8 cellular contexts compared by ENCODE assay signal in the genomic region with DNA sequence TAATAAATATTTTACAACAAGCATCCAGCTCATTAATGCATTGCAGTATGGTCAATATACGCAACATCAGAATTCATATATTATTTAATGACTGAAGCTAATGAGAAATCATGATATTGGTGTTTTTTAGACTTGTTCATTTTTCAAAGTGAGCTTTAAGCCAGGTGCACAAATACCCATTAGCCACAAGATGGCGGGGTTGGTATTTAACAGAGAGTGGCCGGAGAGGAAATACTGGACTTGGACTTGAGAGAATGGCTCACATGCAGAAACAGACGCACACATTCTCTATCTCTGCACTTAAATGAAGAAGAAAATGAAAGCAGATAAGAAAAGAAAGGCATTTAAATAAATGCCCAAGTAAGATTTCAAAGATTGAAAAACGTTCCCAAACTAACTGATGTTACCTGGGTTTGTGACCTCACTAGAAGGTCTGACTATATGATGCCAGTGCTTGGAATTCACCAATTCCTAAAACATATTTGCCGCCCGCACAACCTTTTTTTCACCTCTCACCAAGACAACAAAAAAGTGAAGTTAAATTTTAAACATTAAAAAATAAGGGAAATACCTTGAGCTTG. TPM values are rescaled to one million over a fixed set of nuclear protein-coding genes. Genes with fewer than 3 reads are reported as not detected.
DNase-seq lines count a peak whose midpoint lies in the region; ATAC-seq and TF ChIP-seq lines count a peak whose summit lies in the region.

No MANE protein-coding gene starts in this region.

- H3K36me3 ChIP-seq in Panc1 (ENCODE audit: control insufficient read depth, insufficient read depth, low read length), result no peaks in the 10 kb centered on the region

- intact Hi-C loops in activated CD4-positive, alpha-beta T cell treated with anti-CD3 and anti-CD28 coated beads for 36 hours (cut with DNase I, micrococcal nuclease), result loop anchor here (1.0 to 5.0 kb wide), 3 partner anchors 798 to 1090 kb away; no protein-coding TSS in a partner anchor
- intact Hi-C loops in Panc1 (cut with micrococcal nuclease; ENCODE audit: unreplicated experiment), result loop anchor here (5.0 kb wide), 2 partner anchors 797 to 1072 kb away; no protein-coding TSS in a partner anchor

- in situ Hi-C loops in Panc1 (cut with HindIII; ENCODE audit: low pct_unique_long_range_greater_than_20kb, low sequenced_read_pairs), result no loop called here

- H3K4me3 Mint-ChIP-seq in activated CD4-positive, alpha-beta T cell treated with anti-CD3 and anti-CD28 coated beads for 36 hours, result no peak overlapping the region

- H3K27ac Mint-ChIP-seq in activated CD4-positive, alpha-beta T cell treated with anti-CD3 and anti-CD28 coated beads for 36 hours, result no peak overlapping the region

- no peaks in the 10 kb centered on the region for H3K36me3 Mint-ChIP-seq in activated CD4-positive, alpha-beta T cell treated with anti-CD3 and anti-CD28 coated beads for 36 hours (ENCODE audit: low read depth)

- no peaks in the 10 kb centered on the region for H3K9me3 Mint-ChIP-seq in activated CD4-positive, alpha-beta T cell treated with anti-CD3 and anti-CD28 coated beads for 36 hours (ENCODE audit: low read depth)

- peak; percentile 53 for DNase-seq in activated CD4-positive, alpha-beta T cell treated with anti-CD3 and anti-CD28 coated beads for 36 hours
- DNase-seq in activated CD4-positive, alpha-beta T cell treated with anti-CD3 and anti-CD28 coated beads, Interleukin-2, amount 50 U/mL, for 1 hour, result no peak
- DNase-seq in HK-2 (ENCODE audit: unreplicated experiment) (peak; percentile 18), Panc1 (ENCODE audit: low read depth, low spot score) (peak; percentile 33), dermis microvascular lymphatic vessel endothelial cell (ENCODE audit: low read depth in 2 of 2) (peak; percentile 36 to 66), medulla oblongata (ENCODE audit: extremely low spot score) (peak; percentile 92), epidermal melanocyte (ENCODE audit: insufficient read length, low spot score) (no peak)

- no peaks in the 10 kb centered on the region for H3K9me3 ChIP-seq in Panc1 (ENCODE audit: control insufficient read depth, insufficient read depth, low read depth, low read length)

- no peak overlapping the region for H3K4me3 ChIP-seq in Panc1 (ENCODE audit: low read depth in 2 of 2, low read length in 2 of 2)

- no peak for ATAC-seq in activated CD4-positive, alpha-beta T cell treated with anti-CD3 and anti-CD28 coated beads for 36 hours
- ATAC-seq in GM21423 (IDR thresholded peaks at IDR 0.05; ENCODE audit: unreplicated experiment) (peak; percentile 70), Panc1 (no peak; the same call in 1 of the 2 replicates)

- H3K4me1 Mint-ChIP-seq in activated CD4-positive, alpha-beta T cell treated with anti-CD3 and anti-CD28 coated beads for 36 hours, result peaks cover 14% of the 10 kb centered on the region

- no peaks in the 10 kb centered on the region for H3K27me3 ChIP-seq in Panc1 (ENCODE audit: control insufficient read depth, insufficient read depth, low read length)

- TF ChIP-seq CTCF in Panc1 (IDR thresholded peaks at IDR 0.05), result peak; percentile 76

- BruUV-seq in Panc1 (replicated peaks; lab: Mats Ljungman, UMichigan), result no TSS peak

- CTCF ChIA-PET in activated CD4-positive, alpha-beta T cell treated with anti-CD3 and anti-CD28 coated beads for 36 hours (lab: Charles Lee), result interaction anchor here (0.6 to 4.1 kb wide), 22 partner anchors 9 to 1098 kb away, joined by 3 to 44 read pairs (median 4); no protein-coding TSS in a partner anchor
- CTCF ChIA-PET in Panc1 (lab: Charles Lee), result interaction anchor here (1.5 to 2.1 kb wide), 2 partner anchors 797 to 1072 kb away, joined by 7 to 9 read pairs; no protein-coding TSS in a partner anchor

- H3K27ac ChIP-seq in Panc1 (ENCODE audit: low read length), result no peak overlapping the region

- H3K4me1 ChIP-seq in Panc1 (ENCODE audit: control insufficient read depth, insufficient read depth, low read length), result no peaks in the 10 kb centered on the region

- POLR2A ChIA-PET in activated CD4-positive, alpha-beta T cell treated with anti-CD3 and anti-CD28 coated beads for 36 hours (lab: Charles Lee), result interaction anchor here (0.7 kb wide), 1 partner anchor 101 kb away, joined by 3 read pairs; no protein-coding TSS in a partner anchor
- POLR2A ChIA-PET in Panc1 (lab: Charles Lee), result no interaction called here

- no peaks in the 10 kb centered on the region for H3K27me3 Mint-ChIP-seq in activated CD4-positive, alpha-beta T cell treated with anti-CD3 and anti-CD28 coated beads for 36 hours

RNA-seq across cellular contexts. Expression of gene CRBN, which starts 21.2 kb away (rescaled TPM):
- 10 to 100 TPM; 38.4 to 42.6 TPM for total RNA-seq in activated CD4-positive, alpha-beta T cell treated with anti-CD3 and anti-CD28 coated beads for 36 hours
- 18.7 TPM for total RNA-seq in Panc1 (2021; ENCODE audit: unreplicated experiment)
- polyA plus RNA-seq in Panc1 (2012; ENCODE audit: insufficient read length), result 12.3 TPM
- total RNA-seq in dermis microvascular lymphatic vessel endothelial cell, result 55.2 and 74.2 TPM in 2 replicates

Comparison
In these comparisons a context has a peak if more than half of its experiments do, and no peak if none do; other contexts are left out.
1. DNase-seq: peak in activated CD4-positive, alpha-beta T cell treated with anti-CD3 and anti-CD28 coated beads for 36 hours (single experiment), HK-2 (single experiment), Panc1 (single experiment), dermis microvascular lymphatic vessel endothelial cell (2 of 2) and medulla oblongata (single experiment); none in activated CD4-positive, alpha-beta T cell treated with anti-CD3 and anti-CD28 coated beads, Interleukin-2, amount 50 U/mL, for 1 hour (single experiment) and epidermal melanocyte (single experiment).